1 cellular context compared by ENCODE assay signal in the genomic region with DNA sequence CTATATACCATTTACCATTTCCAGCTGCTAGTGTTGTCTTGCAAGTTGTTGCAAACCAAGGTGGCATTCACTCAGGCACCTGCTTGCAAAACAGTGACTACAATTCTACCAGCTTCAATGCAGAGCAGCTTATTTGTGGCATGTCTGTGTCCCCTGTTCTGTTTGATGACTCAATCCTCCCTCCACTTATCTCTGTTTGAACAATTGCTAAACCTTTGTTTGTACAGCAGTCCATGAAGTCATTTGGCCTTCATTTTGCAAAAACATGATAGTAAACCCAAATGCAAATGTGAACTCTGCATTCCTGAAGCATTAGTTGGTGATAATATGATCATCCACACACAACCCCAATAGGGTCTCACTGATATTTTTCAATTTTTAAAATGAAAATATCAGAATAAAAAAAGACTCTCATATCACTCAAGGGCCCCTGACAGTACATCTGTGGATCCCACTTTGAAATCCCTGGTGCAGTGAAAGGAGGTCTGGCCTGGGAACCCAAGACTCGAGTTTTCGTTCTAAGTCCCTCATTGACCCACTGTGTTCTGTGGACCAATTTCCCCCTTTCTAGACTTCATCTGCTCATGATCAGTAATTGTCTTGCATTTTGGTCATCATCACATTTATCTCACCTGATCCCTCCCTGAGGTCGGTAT.
TF ChIP-seq lines count a peak whose summit lies in the region.

No MANE protein-coding gene starts in this region.

TF ChIP-seq in K562, 482 proteins besides CTCF, POLR2A, EP300 and RAD21 (continued from another document and continues in another):
- TF ChIP-seq, protein P1, sequence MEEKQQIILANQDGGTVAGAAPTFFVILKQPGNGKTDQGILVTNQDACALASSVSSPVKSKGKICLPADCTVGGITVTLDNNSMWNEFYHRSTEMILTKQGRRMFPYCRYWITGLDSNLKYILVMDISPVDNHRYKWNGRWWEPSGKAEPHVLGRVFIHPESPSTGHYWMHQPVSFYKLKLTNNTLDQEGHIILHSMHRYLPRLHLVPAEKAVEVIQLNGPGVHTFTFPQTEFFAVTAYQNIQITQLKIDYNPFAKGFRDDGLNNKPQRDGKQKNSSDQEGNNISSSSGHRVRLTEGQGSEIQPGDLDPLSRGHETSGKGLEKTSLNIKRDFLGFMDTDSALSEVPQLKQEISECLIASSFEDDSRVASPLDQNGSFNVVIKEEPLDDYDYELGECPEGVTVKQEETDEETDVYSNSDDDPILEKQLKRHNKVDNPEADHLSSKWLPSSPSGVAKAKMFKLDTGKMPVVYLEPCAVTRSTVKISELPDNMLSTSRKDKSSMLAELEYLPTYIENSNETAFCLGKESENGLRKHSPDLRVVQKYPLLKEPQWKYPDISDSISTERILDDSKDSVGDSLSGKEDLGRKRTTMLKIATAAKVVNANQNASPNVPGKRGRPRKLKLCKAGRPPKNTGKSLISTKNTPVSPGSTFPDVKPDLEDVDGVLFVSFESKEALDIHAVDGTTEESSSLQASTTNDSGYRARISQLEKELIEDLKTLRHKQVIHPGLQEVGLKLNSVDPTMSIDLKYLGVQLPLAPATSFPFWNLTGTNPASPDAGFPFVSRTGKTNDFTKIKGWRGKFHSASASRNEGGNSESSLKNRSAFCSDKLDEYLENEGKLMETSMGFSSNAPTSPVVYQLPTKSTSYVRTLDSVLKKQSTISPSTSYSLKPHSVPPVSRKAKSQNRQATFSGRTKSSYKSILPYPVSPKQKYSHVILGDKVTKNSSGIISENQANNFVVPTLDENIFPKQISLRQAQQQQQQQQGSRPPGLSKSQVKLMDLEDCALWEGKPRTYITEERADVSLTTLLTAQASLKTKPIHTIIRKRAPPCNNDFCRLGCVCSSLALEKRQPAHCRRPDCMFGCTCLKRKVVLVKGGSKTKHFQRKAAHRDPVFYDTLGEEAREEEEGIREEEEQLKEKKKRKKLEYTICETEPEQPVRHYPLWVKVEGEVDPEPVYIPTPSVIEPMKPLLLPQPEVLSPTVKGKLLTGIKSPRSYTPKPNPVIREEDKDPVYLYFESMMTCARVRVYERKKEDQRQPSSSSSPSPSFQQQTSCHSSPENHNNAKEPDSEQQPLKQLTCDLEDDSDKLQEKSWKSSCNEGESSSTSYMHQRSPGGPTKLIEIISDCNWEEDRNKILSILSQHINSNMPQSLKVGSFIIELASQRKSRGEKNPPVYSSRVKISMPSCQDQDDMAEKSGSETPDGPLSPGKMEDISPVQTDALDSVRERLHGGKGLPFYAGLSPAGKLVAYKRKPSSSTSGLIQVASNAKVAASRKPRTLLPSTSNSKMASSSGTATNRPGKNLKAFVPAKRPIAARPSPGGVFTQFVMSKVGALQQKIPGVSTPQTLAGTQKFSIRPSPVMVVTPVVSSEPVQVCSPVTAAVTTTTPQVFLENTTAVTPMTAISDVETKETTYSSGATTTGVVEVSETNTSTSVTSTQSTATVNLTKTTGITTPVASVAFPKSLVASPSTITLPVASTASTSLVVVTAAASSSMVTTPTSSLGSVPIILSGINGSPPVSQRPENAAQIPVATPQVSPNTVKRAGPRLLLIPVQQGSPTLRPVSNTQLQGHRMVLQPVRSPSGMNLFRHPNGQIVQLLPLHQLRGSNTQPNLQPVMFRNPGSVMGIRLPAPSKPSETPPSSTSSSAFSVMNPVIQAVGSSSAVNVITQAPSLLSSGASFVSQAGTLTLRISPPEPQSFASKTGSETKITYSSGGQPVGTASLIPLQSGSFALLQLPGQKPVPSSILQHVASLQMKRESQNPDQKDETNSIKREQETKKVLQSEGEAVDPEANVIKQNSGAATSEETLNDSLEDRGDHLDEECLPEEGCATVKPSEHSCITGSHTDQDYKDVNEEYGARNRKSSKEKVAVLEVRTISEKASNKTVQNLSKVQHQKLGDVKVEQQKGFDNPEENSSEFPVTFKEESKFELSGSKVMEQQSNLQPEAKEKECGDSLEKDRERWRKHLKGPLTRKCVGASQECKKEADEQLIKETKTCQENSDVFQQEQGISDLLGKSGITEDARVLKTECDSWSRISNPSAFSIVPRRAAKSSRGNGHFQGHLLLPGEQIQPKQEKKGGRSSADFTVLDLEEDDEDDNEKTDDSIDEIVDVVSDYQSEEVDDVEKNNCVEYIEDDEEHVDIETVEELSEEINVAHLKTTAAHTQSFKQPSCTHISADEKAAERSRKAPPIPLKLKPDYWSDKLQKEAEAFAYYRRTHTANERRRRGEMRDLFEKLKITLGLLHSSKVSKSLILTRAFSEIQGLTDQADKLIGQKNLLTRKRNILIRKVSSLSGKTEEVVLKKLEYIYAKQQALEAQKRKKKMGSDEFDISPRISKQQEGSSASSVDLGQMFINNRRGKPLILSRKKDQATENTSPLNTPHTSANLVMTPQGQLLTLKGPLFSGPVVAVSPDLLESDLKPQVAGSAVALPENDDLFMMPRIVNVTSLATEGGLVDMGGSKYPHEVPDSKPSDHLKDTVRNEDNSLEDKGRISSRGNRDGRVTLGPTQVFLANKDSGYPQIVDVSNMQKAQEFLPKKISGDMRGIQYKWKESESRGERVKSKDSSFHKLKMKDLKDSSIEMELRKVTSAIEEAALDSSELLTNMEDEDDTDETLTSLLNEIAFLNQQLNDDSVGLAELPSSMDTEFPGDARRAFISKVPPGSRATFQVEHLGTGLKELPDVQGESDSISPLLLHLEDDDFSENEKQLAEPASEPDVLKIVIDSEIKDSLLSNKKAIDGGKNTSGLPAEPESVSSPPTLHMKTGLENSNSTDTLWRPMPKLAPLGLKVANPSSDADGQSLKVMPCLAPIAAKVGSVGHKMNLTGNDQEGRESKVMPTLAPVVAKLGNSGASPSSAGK (IDR thresholded peaks at IDR 0.05), result no peak; the same call in 1 of the 2 replicates
- TF ChIP-seq TARDBP (IDR thresholded peaks at IDR 0.05) (peak; percentile 84; the same call in 1 of the 2 replicates), RCOR1 (IDR thresholded peaks at IDR 0.05; ENCODE audit: borderline replicate concordance in 1 of 2, low read depth in 2 of 2, low read length in 2 of 2) (peak; percentile 41 to 86; a peak in 2 of 4 replicates), POLR3G (IDR thresholded peaks at IDR 0.05; ENCODE audit: extremely low read depth, insufficient read length, insufficient replicate concordance) (no peak), HDAC3 (IDR thresholded peaks at IDR 0.05; ENCODE audit: borderline replicate concordance, partially characterized antibody) (peak; percentile 46), TEAD1 (CRISPR knock-in tag; IDR thresholded peaks at IDR 0.05) (peak in 1 of 2 experiments; percentile 95; a peak in 2 of 4 replicates), WHSC1 (IDR thresholded peaks at IDR 0.05; ENCODE audit: low read length) (no peak), KDM1A (IDR thresholded peaks at IDR 0.05) (peak; percentile 82 to 92), PCBP2 (IDR thresholded peaks at IDR 0.05; ENCODE audit: low read depth, low read length, poor library complexity, severe bottlenecking) (no peak), JUNB (CRISPR knock-in tag; conservative IDR thresholded peaks at IDR 0.05) (peak; percentile 58; the same call in 1 of the 2 replicates), ZNF212 (CRISPR knock-in tag; IDR thresholded peaks at IDR 0.05) (no peak), MEF2D (tag; conservative IDR thresholded peaks at IDR 0.05; ENCODE audit: low read depth) (peak; percentile 39; the same call in 1 of the 2 replicates), SIX5 (IDR thresholded peaks at IDR 0.05; ENCODE audit: borderline replicate concordance in 1 of 2, insufficient read depth in 1 of 2, low read depth in 1 of 2, low read length in 2 of 2) (no peak), NR2C2 (CRISPR knock-in tag; IDR thresholded peaks at IDR 0.05) (no peak), NR2C2 (tag; IDR thresholded peaks at IDR 0.05) (no peak), NEUROD1 (IDR thresholded peaks at IDR 0.05; ENCODE audit: borderline replicate concordance, low read depth, low read length, partially characterized antibody) (peak; percentile 79), JUND (IDR thresholded peaks at IDR 0.05; ENCODE audit: borderline replicate concordance, low read depth, low read length) (peak; percentile 98), JUND (tag; IDR thresholded peaks at IDR 0.05; ENCODE audit: borderline replicate concordance, low read depth, low read length) (peak; percentile 99), ZNF707 (CRISPR knock-in tag; conservative IDR thresholded peaks at IDR 0.05) (no peak), FOS (IDR thresholded peaks at IDR 0.05; ENCODE audit: extremely low read depth, insufficient read length) (peak; percentile 57), CBFA2T2 (conservative IDR thresholded peaks at IDR 0.05) (peak; percentile 94), MAFK (IDR thresholded peaks at IDR 0.05; ENCODE audit: low read length) (peak; percentile 45; the same call in 1 of the 2 replicates), CXXC5 (CRISPR knock-in tag; IDR thresholded peaks at IDR 0.05) (no peak), ZNF316 (IDR thresholded peaks at IDR 0.05) (no peak), ATF7 (IDR thresholded peaks at IDR 0.05) (peak; percentile 94), NCOA6 (IDR thresholded peaks at IDR 0.05) (no peak), NCOR1 (IDR thresholded peaks at IDR 0.05) (peak; percentile 88)
- TF ChIP-seq, protein P2, sequence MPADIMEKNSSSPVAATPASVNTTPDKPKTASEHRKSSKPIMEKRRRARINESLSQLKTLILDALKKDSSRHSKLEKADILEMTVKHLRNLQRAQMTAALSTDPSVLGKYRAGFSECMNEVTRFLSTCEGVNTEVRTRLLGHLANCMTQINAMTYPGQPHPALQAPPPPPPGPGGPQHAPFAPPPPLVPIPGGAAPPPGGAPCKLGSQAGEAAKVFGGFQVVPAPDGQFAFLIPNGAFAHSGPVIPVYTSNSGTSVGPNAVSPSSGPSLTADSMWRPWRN (IDR thresholded peaks at IDR 0.05; ENCODE audit: low read depth), result peak; percentile 87
- TF ChIP-seq, protein P3, sequence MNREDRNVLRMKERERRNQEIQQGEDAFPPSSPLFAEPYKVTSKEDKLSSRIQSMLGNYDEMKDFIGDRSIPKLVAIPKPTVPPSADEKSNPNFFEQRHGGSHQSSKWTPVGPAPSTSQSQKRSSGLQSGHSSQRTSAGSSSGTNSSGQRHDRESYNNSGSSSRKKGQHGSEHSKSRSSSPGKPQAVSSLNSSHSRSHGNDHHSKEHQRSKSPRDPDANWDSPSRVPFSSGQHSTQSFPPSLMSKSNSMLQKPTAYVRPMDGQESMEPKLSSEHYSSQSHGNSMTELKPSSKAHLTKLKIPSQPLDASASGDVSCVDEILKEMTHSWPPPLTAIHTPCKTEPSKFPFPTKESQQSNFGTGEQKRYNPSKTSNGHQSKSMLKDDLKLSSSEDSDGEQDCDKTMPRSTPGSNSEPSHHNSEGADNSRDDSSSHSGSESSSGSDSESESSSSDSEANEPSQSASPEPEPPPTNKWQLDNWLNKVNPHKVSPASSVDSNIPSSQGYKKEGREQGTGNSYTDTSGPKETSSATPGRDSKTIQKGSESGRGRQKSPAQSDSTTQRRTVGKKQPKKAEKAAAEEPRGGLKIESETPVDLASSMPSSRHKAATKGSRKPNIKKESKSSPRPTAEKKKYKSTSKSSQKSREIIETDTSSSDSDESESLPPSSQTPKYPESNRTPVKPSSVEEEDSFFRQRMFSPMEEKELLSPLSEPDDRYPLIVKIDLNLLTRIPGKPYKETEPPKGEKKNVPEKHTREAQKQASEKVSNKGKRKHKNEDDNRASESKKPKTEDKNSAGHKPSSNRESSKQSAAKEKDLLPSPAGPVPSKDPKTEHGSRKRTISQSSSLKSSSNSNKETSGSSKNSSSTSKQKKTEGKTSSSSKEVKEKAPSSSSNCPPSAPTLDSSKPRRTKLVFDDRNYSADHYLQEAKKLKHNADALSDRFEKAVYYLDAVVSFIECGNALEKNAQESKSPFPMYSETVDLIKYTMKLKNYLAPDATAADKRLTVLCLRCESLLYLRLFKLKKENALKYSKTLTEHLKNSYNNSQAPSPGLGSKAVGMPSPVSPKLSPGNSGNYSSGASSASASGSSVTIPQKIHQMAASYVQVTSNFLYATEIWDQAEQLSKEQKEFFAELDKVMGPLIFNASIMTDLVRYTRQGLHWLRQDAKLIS (CRISPR knock-in tag; IDR thresholded peaks at IDR 0.05), result no peak
- TF ChIP-seq, protein P4, sequence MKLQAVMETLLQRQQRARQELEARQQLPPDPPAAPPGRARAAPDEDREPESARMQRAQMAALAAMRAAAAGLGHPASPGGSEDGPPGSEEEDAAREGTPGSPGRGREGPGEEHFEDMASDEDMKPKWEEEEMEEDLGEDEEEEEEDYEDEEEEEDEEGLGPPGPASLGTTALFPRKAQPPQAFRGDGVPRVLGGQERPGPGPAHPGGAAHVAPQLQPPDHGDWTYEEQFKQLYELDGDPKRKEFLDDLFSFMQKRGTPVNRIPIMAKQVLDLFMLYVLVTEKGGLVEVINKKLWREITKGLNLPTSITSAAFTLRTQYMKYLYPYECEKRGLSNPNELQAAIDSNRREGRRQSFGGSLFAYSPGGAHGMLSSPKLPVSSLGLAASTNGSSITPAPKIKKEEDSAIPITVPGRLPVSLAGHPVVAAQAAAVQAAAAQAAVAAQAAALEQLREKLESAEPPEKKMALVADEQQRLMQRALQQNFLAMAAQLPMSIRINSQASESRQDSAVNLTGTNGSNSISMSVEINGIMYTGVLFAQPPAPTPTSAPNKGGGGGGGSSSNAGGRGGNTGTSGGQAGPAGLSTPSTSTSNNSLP (IDR thresholded peaks at IDR 0.05; ENCODE audit: borderline replicate concordance, low read depth, low read length), result no peak
- TF ChIP-seq, protein P5, sequence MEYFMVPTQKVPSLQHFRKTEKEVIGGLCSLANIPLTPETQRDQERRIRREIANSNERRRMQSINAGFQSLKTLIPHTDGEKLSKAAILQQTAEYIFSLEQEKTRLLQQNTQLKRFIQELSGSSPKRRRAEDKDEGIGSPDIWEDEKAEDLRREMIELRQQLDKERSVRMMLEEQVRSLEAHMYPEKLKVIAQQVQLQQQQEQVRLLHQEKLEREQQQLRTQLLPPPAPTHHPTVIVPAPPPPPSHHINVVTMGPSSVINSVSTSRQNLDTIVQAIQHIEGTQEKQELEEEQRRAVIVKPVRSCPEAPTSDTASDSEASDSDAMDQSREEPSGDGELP (CRISPR knock-in tag; IDR thresholded peaks at IDR 0.05; ENCODE audit: borderline replicate concordance), result no peak
- TF ChIP-seq, protein P6, sequence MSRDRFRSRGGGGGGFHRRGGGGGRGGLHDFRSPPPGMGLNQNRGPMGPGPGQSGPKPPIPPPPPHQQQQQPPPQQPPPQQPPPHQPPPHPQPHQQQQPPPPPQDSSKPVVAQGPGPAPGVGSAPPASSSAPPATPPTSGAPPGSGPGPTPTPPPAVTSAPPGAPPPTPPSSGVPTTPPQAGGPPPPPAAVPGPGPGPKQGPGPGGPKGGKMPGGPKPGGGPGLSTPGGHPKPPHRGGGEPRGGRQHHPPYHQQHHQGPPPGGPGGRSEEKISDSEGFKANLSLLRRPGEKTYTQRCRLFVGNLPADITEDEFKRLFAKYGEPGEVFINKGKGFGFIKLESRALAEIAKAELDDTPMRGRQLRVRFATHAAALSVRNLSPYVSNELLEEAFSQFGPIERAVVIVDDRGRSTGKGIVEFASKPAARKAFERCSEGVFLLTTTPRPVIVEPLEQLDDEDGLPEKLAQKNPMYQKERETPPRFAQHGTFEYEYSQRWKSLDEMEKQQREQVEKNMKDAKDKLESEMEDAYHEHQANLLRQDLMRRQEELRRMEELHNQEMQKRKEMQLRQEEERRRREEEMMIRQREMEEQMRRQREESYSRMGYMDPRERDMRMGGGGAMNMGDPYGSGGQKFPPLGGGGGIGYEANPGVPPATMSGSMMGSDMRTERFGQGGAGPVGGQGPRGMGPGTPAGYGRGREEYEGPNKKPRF (IDR thresholded peaks at IDR 0.05; ENCODE audit: low read depth, low read length), result no peak
- TF ChIP-seq, protein P7, sequence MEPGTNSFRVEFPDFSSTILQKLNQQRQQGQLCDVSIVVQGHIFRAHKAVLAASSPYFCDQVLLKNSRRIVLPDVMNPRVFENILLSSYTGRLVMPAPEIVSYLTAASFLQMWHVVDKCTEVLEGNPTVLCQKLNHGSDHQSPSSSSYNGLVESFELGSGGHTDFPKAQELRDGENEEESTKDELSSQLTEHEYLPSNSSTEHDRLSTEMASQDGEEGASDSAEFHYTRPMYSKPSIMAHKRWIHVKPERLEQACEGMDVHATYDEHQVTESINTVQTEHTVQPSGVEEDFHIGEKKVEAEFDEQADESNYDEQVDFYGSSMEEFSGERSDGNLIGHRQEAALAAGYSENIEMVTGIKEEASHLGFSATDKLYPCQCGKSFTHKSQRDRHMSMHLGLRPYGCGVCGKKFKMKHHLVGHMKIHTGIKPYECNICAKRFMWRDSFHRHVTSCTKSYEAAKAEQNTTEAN (CRISPR knock-in tag; IDR thresholded peaks at IDR 0.05), result no peak
